In genomic region chr14:49852351-49853157, GRCh38 we compare ENCODE assay signal across 1 cellular context.
TF ChIP-seq lines count a peak whose summit lies in the region.

TSS of gene NEMF (minus strand) at chr14:49852788. CDS start at chr14:49852753, 35 bp downstream.

TF ChIP-seq in WTC11, 78 proteins besides CTCF, POLR2A, EP300 and RAD21 (continued from another document and continues in another):
- TF ChIP-seq ERG (CRISPR knock-in tag; IDR thresholded peaks at IDR 0.05): no peak
- TF ChIP-seq ZMAT4 (CRISPR knock-in tag; IDR thresholded peaks at IDR 0.05): no peak
- no peak for TF ChIP-seq JAZF1 (CRISPR knock-in tag; IDR thresholded peaks at IDR 0.05)
- no peak for TF ChIP-seq USF1 (CRISPR knock-in tag; IDR thresholded peaks at IDR 0.05)
- 0 out of 2 replicates have a peak, but pooled peaks have one; percentile 39 for TF ChIP-seq E2F5 (CRISPR knock-in tag; IDR thresholded peaks at IDR 0.05)
- no peak for TF ChIP-seq ZNF532 (CRISPR knock-in tag; IDR thresholded peaks at IDR 0.05; ENCODE audit: borderline replicate concordance)
- TF ChIP-seq CREB1 (CRISPR knock-in tag; IDR thresholded peaks at IDR 0.05): 0 out of 2 replicates have a peak, but pooled peaks have one; percentile 47
- TF ChIP-seq TEAD1 (CRISPR knock-in tag; IDR thresholded peaks at IDR 0.05): peak; percentile 68; the same call in 1 of the 2 replicates
- no peak for TF ChIP-seq ELF4 (CRISPR knock-in tag; IDR thresholded peaks at IDR 0.05; ENCODE audit: low read depth)
- no peak for TF ChIP-seq SP1 (CRISPR knock-in tag; conservative IDR thresholded peaks at IDR 0.05)
- peak; percentile 80; the same call in 1 of the 2 replicates for TF ChIP-seq HMGXB4 (CRISPR knock-in tag; IDR thresholded peaks at IDR 0.05)
- no peak for TF ChIP-seq ZSCAN18 (CRISPR knock-in tag; IDR thresholded peaks at IDR 0.05)
- TF ChIP-seq MXD4 (CRISPR knock-in tag; IDR thresholded peaks at IDR 0.05; ENCODE audit: borderline replicate concordance): no peak
- TF ChIP-seq KAT7 (CRISPR knock-in tag; IDR thresholded peaks at IDR 0.05; ENCODE audit: borderline replicate concordance): 0 out of 2 replicates have a peak, but pooled peaks have one; percentile 52
- no peak for TF ChIP-seq FOXK1 (CRISPR knock-in tag; IDR thresholded peaks at IDR 0.05)
- peak; percentile 93 for TF ChIP-seq FOXP1 (CRISPR knock-in tag; IDR thresholded peaks at IDR 0.05; ENCODE audit: borderline replicate concordance)
- no peak for TF ChIP-seq ZNF425 (CRISPR knock-in tag; conservative IDR thresholded peaks at IDR 0.05)
- TF ChIP-seq EMX1 (CRISPR knock-in tag; IDR thresholded peaks at IDR 0.05): no peak
- no peak; the same call in 1 of the 2 replicates for TF ChIP-seq FOXP4 (CRISPR knock-in tag; IDR thresholded peaks at IDR 0.05)
- TF ChIP-seq NR3C1 (CRISPR knock-in tag; conservative IDR thresholded peaks at IDR 0.05; ENCODE audit: low read depth): no peak
- TF ChIP-seq ZBTB43 (CRISPR knock-in tag; IDR thresholded peaks at IDR 0.05): no peak
- no peak; the same call in none of the 2 replicates for TF ChIP-seq ETV6 (CRISPR knock-in tag; IDR thresholded peaks at IDR 0.05)
- TF ChIP-seq ZNF317 (CRISPR knock-in tag; IDR thresholded peaks at IDR 0.05; ENCODE audit: borderline replicate concordance, low read depth): no peak
- TF ChIP-seq ZNF423 (CRISPR knock-in tag; IDR thresholded peaks at IDR 0.05): no peak
- no peak for TF ChIP-seq ZNF138 (CRISPR knock-in tag; conservative IDR thresholded peaks at IDR 0.05)
- TF ChIP-seq TCF7 (CRISPR knock-in tag; IDR thresholded peaks at IDR 0.05; ENCODE audit: low read depth): no peak
- TF ChIP-seq ARID4B (CRISPR knock-in tag; IDR thresholded peaks at IDR 0.05; ENCODE audit: borderline replicate concordance): no peak
- peak; percentile 56; the same call in 1 of the 2 replicates for TF ChIP-seq ESRRA (CRISPR knock-in tag; IDR thresholded peaks at IDR 0.05; ENCODE audit: borderline replicate concordance)
- TF ChIP-seq PREB (CRISPR knock-in tag; IDR thresholded peaks at IDR 0.05; ENCODE audit: borderline replicate concordance): 0 out of 2 replicates have a peak, but pooled peaks have one; percentile 48
